ENCODE assay signal across 12 cellular contexts in the genomic region with DNA sequence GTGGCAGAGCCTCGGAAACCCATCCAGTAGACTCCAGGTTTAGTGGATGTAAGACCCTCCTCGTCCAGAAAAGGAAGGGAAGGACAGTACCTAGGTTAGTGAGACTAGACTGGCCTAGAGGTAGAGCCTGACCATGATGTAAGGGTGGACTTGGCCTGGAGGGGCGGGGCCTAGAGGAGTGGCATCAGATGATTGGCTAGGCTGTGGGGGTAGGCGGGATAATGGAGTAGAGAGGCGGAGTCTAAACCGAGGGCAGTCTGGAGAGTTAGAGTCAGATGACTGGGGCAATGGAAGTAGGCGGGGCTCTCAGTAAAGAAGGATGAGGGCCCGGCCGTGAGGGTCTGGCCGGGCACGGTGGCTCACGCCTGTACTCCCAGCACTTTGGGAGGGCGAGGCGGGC.
DNase-seq lines count a peak whose midpoint lies in the region; ATAC-seq, FAIRE-seq and TF ChIP-seq lines count a peak whose summit lies in the region.
"Had no signal": no experiment of that assay in that cellular context is flagged by ENCODE, and none has a peak within 500 bp of the region (broad histone marks: within the 10 kb centered on the region; RNA-seq: fewer than 3 reads in every experiment).

No MANE protein-coding gene starts in this region.

- no peak for TF ChIP-seq EP300 in A549 (IDR thresholded peaks at IDR 0.05)

- DNase-seq in A549 (ENCODE audit: low read depth in 1 of 2, low spot score in 1 of 2) (peak; percentile 57 to 74), GM12891 (ENCODE audit: insufficient read length, low spot score) (peak; percentile 37), RKO (ENCODE audit: low spot score) (peak; percentile 38), globus pallidus (ENCODE audit: low spot score) (peak; percentile 63), G401 (ENCODE audit: low spot score) (no peak), D721Med (ENCODE audit: insufficient read length, low spot score) (no peak), NCI-H2081 (lab: John Stamatoyannopoulos, UW) (no peak)
- DNase-seq: activated T-cell treated with anti-CD3 and anti-CD28 coated beads, Interleukin-2, amount 50 U/mL, for 4 hours; COR-L47; NCI-H1105 treated with DMSO at 0.1 percent for 48 hours had no signal

- no peak overlapping the region for H3K4me2 ChIP-seq in A549

- H3K4me3 ChIP-seq in A549, result no peak overlapping the region
- H3K4me3 ChIP-seq: SK-N-MC had no signal

- peak; percentile 57 to 93; a peak in 4 of 6 replicates for ATAC-seq in A549
- ATAC-seq in HG03108 (IDR thresholded peaks at IDR 0.05; ENCODE audit: unreplicated experiment), result no peak
- ATAC-seq: activated T-cell treated with anti-CD3 and anti-CD28 coated beads, Interleukin-2, amount 50 U/mL, for 4 hours had no signal

- POLR2A ChIA-PET in A549 (lab: Yijun Ruan, JAX), result interaction anchor here (0.6 kb wide), 1 partner anchor 1594 kb away, joined by 6 read pairs; no protein-coding TSS in a partner anchor

- H3K27ac ChIP-seq in A549, result no peak overlapping the region
- H3K27ac ChIP-seq: SK-N-MC had no signal

- in situ Hi-C loops in G401 (cut with HindIII; ENCODE audit: low sequenced_read_pairs), result no loop called here

- H3K9me3 ChIP-seq in A549, result no peaks in the 10 kb centered on the region

- TF ChIP-seq POLR2A in A549 (IDR thresholded peaks at IDR 0.05; ENCODE audit: low read length) (no peak), GM12891 (IDR thresholded peaks at IDR 0.05; ENCODE audit: low read depth, low read length) (no peak)

- FAIRE-seq in A549 (lab: Jason Lieb, UNC) (no peak), GM12891 (lab: Jason Lieb, UNC) (no peak), D721Med (lab: Jason Lieb, UNC) (no peak)

- 77% methylated on average over 14 of the region's 14 CpGs for WGBS in A549 (ENCODE audit: missing lambda C conversion rate)

- 0 out of 3 replicates have a peak, but pooled peaks cover 3% of the 10 kb centered on the region for H3K4me1 ChIP-seq in A549

- TF ChIP-seq CTCF in A549 (IDR thresholded peaks at IDR 0.05) (no peak), D721Med (IDR thresholded peaks at IDR 0.05; ENCODE audit: insufficient read depth, missing control alignments) (no peak)

- CTCF ChIA-PET in A549 (lab: Yijun Ruan, JAX), result no interaction called here

- no peak for TF ChIP-seq RAD21 in A549 (conservative IDR thresholded peaks at IDR 0.05 in 1 of 2, IDR thresholded peaks at IDR 0.05 in 1 of 2)

TF ChIP-seq in A549, 52 proteins besides CTCF, POLR2A, EP300 and RAD21:
- TF ChIP-seq TFCP2L1 (CRISPR knock-in tag; IDR thresholded peaks at IDR 0.05) (no peak), PHF8 (IDR thresholded peaks at IDR 0.05; ENCODE audit: borderline replicate concordance, low read depth) (no peak), FOXS1 (CRISPR knock-in tag; IDR thresholded peaks at IDR 0.05) (no peak), ATOH8 (CRISPR knock-in tag; IDR thresholded peaks at IDR 0.05; ENCODE audit: low read depth) (no peak), EHMT2 (IDR thresholded peaks at IDR 0.05; ENCODE audit: low read depth) (no peak), NFE2L2 (conservative IDR thresholded peaks at IDR 0.05; ENCODE audit: low read length) (no peak), EHF (CRISPR knock-in tag; IDR thresholded peaks at IDR 0.05) (no peak), NPAS2 (CRISPR knock-in tag; IDR thresholded peaks at IDR 0.05; ENCODE audit: borderline replicate concordance) (no peak), E2F6 (IDR thresholded peaks at IDR 0.05; ENCODE audit: borderline replicate concordance, low read depth) (no peak), RFX5 (IDR thresholded peaks at IDR 0.05) (no peak), ZSCAN20 (CRISPR knock-in tag; IDR thresholded peaks at IDR 0.05) (no peak), FOSL2 (IDR thresholded peaks at IDR 0.05) (no peak), FOSL2 (CRISPR knock-in tag; IDR thresholded peaks at IDR 0.05) (no peak), HOXA7 (CRISPR knock-in tag; IDR thresholded peaks at IDR 0.05) (no peak), CHD2 (IDR thresholded peaks at IDR 0.05; ENCODE audit: low read length, partially characterized antibody) (no peak)
TF ChIP-seq in A549: peak in this region for 0.

TF ChIP-seq in GM12891, 5 proteins besides CTCF, POLR2A, EP300 and RAD21:
- no peak for TF ChIP-seq POLR2AphosphoS5 (IDR thresholded peaks at IDR 0.05; ENCODE audit: low read depth, low read length)
- no peak for TF ChIP-seq PAX5 (IDR thresholded peaks at IDR 0.05; ENCODE audit: insufficient read depth, low read length, severe bottlenecking)
- no peak for TF ChIP-seq SPI1 (IDR thresholded peaks at IDR 0.05; ENCODE audit: low read depth, low read length)
- no peak for TF ChIP-seq TAF1 (IDR thresholded peaks at IDR 0.05; ENCODE audit: low read depth, low read length)
- TF ChIP-seq POU2F2 (IDR thresholded peaks at IDR 0.05; ENCODE audit: low read depth, low read length), result no peak

Comparison
In these comparisons a context has a peak if more than half of its experiments do, and no peak if none do; other contexts are left out.
1. DNase-seq: peak in A549 (2 of 2), GM12891 (single experiment), RKO (single experiment) and globus pallidus (single experiment); none in G401 (single experiment), D721Med (single experiment) and NCI-H2081 (0 of 2).